8 cellular contexts compared by ENCODE assay signal in genomic region chr2:19902272-19902730, GRCh38. TPM values are rescaled to one million over a fixed set of nuclear protein-coding genes. Genes with fewer than 3 reads are reported as not detected.
DNase-seq lines count a peak whose midpoint lies in the region; ATAC-seq and TF ChIP-seq lines count a peak whose summit lies in the region.

No MANE protein-coding gene starts in this region.

- peak overlapping the region; percentile 96 for H3K27ac ChIP-seq in BLaER1
- peak overlapping the region; percentile 78 to 95 for H3K27ac ChIP-seq in thoracic aorta

- DNase-seq in Jurkat, Clone E6-1 (ENCODE audit: low read depth, low spot score) = no peak
- DNase-seq in amniotic epithelial cell (ENCODE audit: low read depth) (peak; percentile 15), kidney epithelial cell (ENCODE audit: low read depth) (no peak), thoracic aorta (ENCODE audit: low spot score) (no peak), DMS153 treated with DMSO at 0.1 percent for 48 hours (lab: John Stamatoyannopoulos, UW; ENCODE audit: unreplicated experiment) (no peak)

- H3K9ac ChIP-seq in BLaER1 = peak overlapping the region; percentile 97

- no peaks in the 10 kb centered on the region for H3K36me3 ChIP-seq in BLaER1
- no peaks in the 10 kb centered on the region for H3K36me3 ChIP-seq in kidney epithelial cell (ENCODE audit: control insufficient read depth, insufficient read depth, low read length)
- H3K36me3 ChIP-seq in thoracic aorta = no peaks in the 10 kb centered on the region

- H3K4me3 ChIP-seq in BLaER1 (peak overlapping the region; percentile 85), kidney epithelial cell (ENCODE audit: low read depth, low read length) (peak overlapping the region; percentile 72), thoracic aorta (peak overlapping the region; percentile 75)
- peak overlapping the region; percentile 80 for H3K4me3 ChIP-seq in Jurkat, Clone E6-1 (ENCODE audit: low read length)

- H4K20me1 ChIP-seq in BLaER1 = peaks cover 30% of the 10 kb centered on the region

- H3K27me3 ChIP-seq in BLaER1 = no peaks in the 10 kb centered on the region
- H3K27me3 ChIP-seq in kidney epithelial cell (ENCODE audit: control insufficient read depth, insufficient read depth, low read length) = no peaks in the 10 kb centered on the region
- H3K27me3 ChIP-seq in thoracic aorta (replicated peaks; ENCODE audit: insufficient read depth) = no peaks in the 10 kb centered on the region

- H3K4me1 ChIP-seq in BLaER1 (peaks cover 42% of the 10 kb centered on the region), thoracic aorta (ENCODE audit: control insufficient read depth in 1 of 2, low read depth in 2 of 2) (peaks cover 29 to 36% of the 10 kb centered on the region in 2 donors)

- ATAC-seq in thoracic aorta (ENCODE audit: insufficient number of reproducible peaks, low FRiP score, low read depth) = no peak
- no peak for ATAC-seq in GM18867 (IDR thresholded peaks at IDR 0.05; ENCODE audit: unreplicated experiment)
- ATAC-seq in GM18519 (IDR thresholded peaks at IDR 0.05; ENCODE audit: low FRiP score, unreplicated experiment) = no peak

- H3K4me2 ChIP-seq in BLaER1 = peak overlapping the region; percentile 94

- no peak for TF ChIP-seq CTCF in kidney epithelial cell (IDR thresholded peaks at IDR 0.05; ENCODE audit: insufficient read depth, low read length, poor library complexity, severe bottlenecking)
- no peak for TF ChIP-seq CTCF in thoracic aorta (IDR thresholded peaks at IDR 0.05)

- H3K9me3 ChIP-seq in BLaER1 (no peaks in the 10 kb centered on the region), thoracic aorta (no peaks in the 10 kb centered on the region)

RNA-seq across cellular contexts. Expression of gene TTC32, which starts 0.5 kb away (rescaled TPM):
- polyA plus RNA-seq in Jurkat, Clone E6-1 (2012; ENCODE audit: insufficient read depth, insufficient read length) = 15.3 TPM
- total RNA-seq in kidney epithelial cell (2.8 and 3.6 TPM in 2 replicates), thoracic aorta (10 to 100 TPM in 1 of 2 donors, 1 to 10 TPM in 1; 9.2 to 11.9 TPM)
